ENCODE assay signal across 19 cellular contexts in genomic region chr6:116326392-116326717, GRCh38. TPM values are rescaled to one million over a fixed set of nuclear protein-coding genes. Genes with fewer than 3 reads are reported as not detected.
DNase-seq lines count a peak whose midpoint lies in the region; ATAC-seq and TF ChIP-seq lines count a peak whose summit lies in the region.
"Had no signal": no experiment of that assay in that cellular context is flagged by ENCODE, and none has a peak within 500 bp of the region (broad histone marks: within the 10 kb centered on the region; RNA-seq: fewer than 3 reads in every experiment).

No MANE protein-coding gene starts in this region.

- no peak overlapping the region for H4K8ac ChIP-seq in mesenchymal stem cell (ENCODE audit: low read length)

- no peak overlapping the region for H2BK15ac ChIP-seq in mesenchymal stem cell (ENCODE audit: low read depth, poor library complexity, severe bottlenecking)

- 85% methylated on average over 4 of the region's 4 CpGs for WGBS in SK-N-SH (ENCODE audit: low lambda C conversion rate)
- WGBS in mesenchymal stem cell: 100% methylated on average over 4 of the region's 4 CpGs
- 36% methylated on average over 4 of the region's 4 CpGs for WGBS in urinary bladder

- DNase-seq in SK-N-SH (no peak), Right ventricle myocardium superior (peak; percentile 53), mesenchymal stem cell (no peak), NCI-H1417 (lab: John Stamatoyannopoulos, UW) (no peak)
- DNase-seq in naive thymus-derived CD8-positive, alpha-beta T cell: no peak
- DNase-seq: DMS 273 treated with DMSO at 0.1 percent for 48 hours, MM.1S, NCI-H1105, NCI-H187, NCI-H446, NCI-H774 had no signal

- H3K9me3 ChIP-seq in SK-N-SH (no peaks in the 10 kb centered on the region), mesenchymal stem cell (ENCODE audit: control insufficient read depth, low read length) (no peaks in the 10 kb centered on the region)
- H3K9me3 ChIP-seq: BLaER1 treated with 17β-estradiol and CSF1 and Interleukin-3, amounts not matched to agents 10 nM and 100 nM had no signal

- TF ChIP-seq CTCF in SK-N-SH (IDR thresholded peaks at IDR 0.05): no peak

- H3K36me3 ChIP-seq in SK-N-SH (replicated peaks in 1 of 2; ENCODE audit: control insufficient read depth in 1 of 2, insufficient read depth in 2 of 2, low read length in 1 of 2) (no peaks in the 10 kb centered on the region), mesenchymal stem cell (ENCODE audit: control insufficient read depth in 1 of 2, insufficient read depth in 2 of 2, low read depth in 1 of 2, low read length in 2 of 2) (no peaks in the 10 kb centered on the region), urinary bladder (ENCODE audit: insufficient read depth) (no peaks in the 10 kb centered on the region)
- H3K36me3 ChIP-seq: BLaER1 treated with 17β-estradiol and CSF1 and Interleukin-3, amounts not matched to agents 10 nM and 100 nM had no signal

- ATAC-seq in SK-N-SH treated with all-trans-retinoic acid at 6 μM for 48 hours (no peak), Right ventricle myocardium superior (ENCODE audit: poor library complexity) (peak; percentile 69), HG02588 (IDR thresholded peaks at IDR 0.05; ENCODE audit: unreplicated experiment) (no peak)
- ATAC-seq in naive thymus-derived CD8-positive, alpha-beta T cell: no peak
- ATAC-seq: HepG2, Panc1 had no signal

- H3K9ac ChIP-seq in SK-N-SH (no peak overlapping the region), mesenchymal stem cell (ENCODE audit: low read length) (peak overlapping the region; percentile 46)
- H3K9ac ChIP-seq: BLaER1 treated with 17β-estradiol and CSF1 and Interleukin-3, amounts not matched to agents 10 nM and 100 nM; KMS-11 had no signal

- H4K91ac ChIP-seq in mesenchymal stem cell (ENCODE audit: low read length): no peak overlapping the region

- no peak overlapping the region for H3K4ac ChIP-seq in mesenchymal stem cell (ENCODE audit: low read depth in 1 of 2, low read length in 2 of 2)

- no peaks in the 10 kb centered on the region for H3K9me2 ChIP-seq in SK-N-SH

- H2BK12ac ChIP-seq in mesenchymal stem cell (ENCODE audit: low read length in 2 of 2): peak overlapping the region in 1 of 2 experiments; percentile 63

- H3K9me3 Mint-ChIP-seq in naive thymus-derived CD8-positive, alpha-beta T cell: no peaks in the 10 kb centered on the region

- H3K4me1 Mint-ChIP-seq in naive thymus-derived CD8-positive, alpha-beta T cell: peaks cover 0 to 7% (median 0%) of the 10 kb centered on the region in 4 donors

- H3F3A ChIP-seq in SK-N-SH (replicated peaks; ENCODE audit: insufficient read depth): no peaks in the 10 kb centered on the region

- CTCF ChIA-PET in SK-N-SH (lab: Yijun Ruan, JAX): no interaction called here

- H4K20me1 ChIP-seq in SK-N-SH (ENCODE audit: insufficient read depth): no peaks in the 10 kb centered on the region
- H4K20me1 ChIP-seq: BLaER1 treated with 17β-estradiol and CSF1 and Interleukin-3, amounts not matched to agents 10 nM and 100 nM had no signal

- no peak overlapping the region for H3K4me3 ChIP-seq in SK-N-SH (ENCODE audit: low read depth in 2 of 2, low read length in 1 of 2)
- H3K4me3 ChIP-seq in mesenchymal stem cell (ENCODE audit: insufficient read depth in 1 of 2, low read depth in 1 of 2, low read length in 2 of 2): no peak overlapping the region
- no peak overlapping the region for H3K4me3 ChIP-seq in urinary bladder (ENCODE audit: low read depth, low read length)
- H3K4me3 ChIP-seq: BLaER1 treated with 17β-estradiol and CSF1 and Interleukin-3, amounts not matched to agents 10 nM and 100 nM had no signal

- no peak overlapping the region for H2AFZ ChIP-seq in SK-N-SH (ENCODE audit: low read depth)
- no peak overlapping the region for H2AFZ ChIP-seq in mesenchymal stem cell (ENCODE audit: low read depth, low read length)

- intact Hi-C loops in Right ventricle myocardium superior (cut with DNase I): no loop called here

- peaks cover 3% of the 10 kb centered on the region for H3K79me1 ChIP-seq in mesenchymal stem cell (replicated peaks; ENCODE audit: low read length, poor library complexity, severe bottlenecking)

- H2BK120ac ChIP-seq in mesenchymal stem cell (ENCODE audit: low read depth, low read length): no peak overlapping the region

- H3K14ac ChIP-seq in mesenchymal stem cell (ENCODE audit: low read length in 2 of 2): no peak overlapping the region

- peak overlapping the region in 1 of 2 experiments; percentile 57 for H3K18ac ChIP-seq in mesenchymal stem cell (ENCODE audit: low read depth in 1 of 2, low read length in 2 of 2)

- H3K4me2 ChIP-seq in SK-N-SH (no peak overlapping the region), mesenchymal stem cell (ENCODE audit: low read length, poor library complexity, severe bottlenecking) (no peak overlapping the region)
- H3K4me2 ChIP-seq: BLaER1 treated with 17β-estradiol and CSF1 and Interleukin-3, amounts not matched to agents 10 nM and 100 nM; KMS-11 had no signal

- no peaks in the 10 kb centered on the region for H3K79me2 ChIP-seq in SK-N-SH (ENCODE audit: insufficient read depth)

- POLR2A ChIA-PET in SK-N-SH (lab: Yijun Ruan, JAX): no interaction called here
- POLR2A ChIA-PET in naive thymus-derived CD8-positive, alpha-beta T cell (lab: Charles Lee): no interaction called here

- TF ChIP-seq RAD21 in SK-N-SH (IDR thresholded peaks at IDR 0.05; ENCODE audit: low read length): no peak

- H3K27me3 Mint-ChIP-seq in naive thymus-derived CD8-positive, alpha-beta T cell: no peaks in the 10 kb centered on the region

- TF ChIP-seq EP300 in SK-N-SH (IDR thresholded peaks at IDR 0.05; ENCODE audit: borderline replicate concordance in 1 of 2, low read depth in 1 of 2, low read length in 1 of 2): no peak

- H3K23ac ChIP-seq in mesenchymal stem cell (ENCODE audit: low read length in 2 of 2): no peak overlapping the region

- peaks cover 0 to 5% of the 10 kb centered on the region in 2 experiments; a peak in 1 of 4 replicates for H3K4me1 ChIP-seq in SK-N-SH (ENCODE audit: control insufficient read depth in 1 of 2, insufficient read depth in 2 of 2, low read depth in 1 of 2, low read length in 1 of 2)
- no peaks in the 10 kb centered on the region for H3K4me1 ChIP-seq in mesenchymal stem cell (ENCODE audit: control insufficient read depth, insufficient read depth, low read depth, low read length)
- no peaks in the 10 kb centered on the region for H3K4me1 ChIP-seq in urinary bladder (ENCODE audit: insufficient read depth)

- H2BK5ac ChIP-seq in mesenchymal stem cell (ENCODE audit: low read depth, low read length, poor library complexity, severe bottlenecking): no peak overlapping the region

- peaks cover 0 to 3% (median 0%) of the 10 kb centered on the region in 3 donors for H3K36me3 Mint-ChIP-seq in naive thymus-derived CD8-positive, alpha-beta T cell

- H3K27ac ChIP-seq in SK-N-SH (ENCODE audit: low read depth in 2 of 2, low read length in 1 of 2): no peak overlapping the region
- no peak overlapping the region for H3K27ac ChIP-seq in mesenchymal stem cell (ENCODE audit: low read length, poor library complexity, severe bottlenecking)
- peak overlapping the region; percentile 38 for H3K27ac ChIP-seq in urinary bladder (ENCODE audit: low read depth)
- H3K27ac ChIP-seq: 22Rv1; BLaER1 treated with 17β-estradiol and CSF1 and Interleukin-3, amounts not matched to agents 10 nM and 100 nM; KMS-11 had no signal

- no peak overlapping the region for H3K4me3 Mint-ChIP-seq in naive thymus-derived CD8-positive, alpha-beta T cell

- no peak overlapping the region for H3K27ac Mint-ChIP-seq in naive thymus-derived CD8-positive, alpha-beta T cell

- no peak overlapping the region for H2AK5ac ChIP-seq in mesenchymal stem cell (ENCODE audit: low read length, severe bottlenecking)

- no peaks in the 10 kb centered on the region for H3K27me3 ChIP-seq in SK-N-SH (ENCODE audit: insufficient read depth)
- H3K27me3 ChIP-seq in mesenchymal stem cell (ENCODE audit: control insufficient read depth in 1 of 2, insufficient read depth in 1 of 2, low read length in 2 of 2): no peaks in the 10 kb centered on the region
- H3K27me3 ChIP-seq: BLaER1 treated with 17β-estradiol and CSF1 and Interleukin-3, amounts not matched to agents 10 nM and 100 nM had no signal

TF ChIP-seq in SK-N-SH treated with all-trans-retinoic acid at 6 μM for 48 hours, 23 proteins besides CTCF, POLR2A, EP300 and RAD21:
- TF ChIP-seq ZNF8 (CRISPR knock-in tag; IDR thresholded peaks at IDR 0.05) (no peak), ZNF70 (CRISPR knock-in tag; IDR thresholded peaks at IDR 0.05) (no peak), GLIS3 (CRISPR knock-in tag; IDR thresholded peaks at IDR 0.05) (no peak), ISL1 (CRISPR knock-in tag; IDR thresholded peaks at IDR 0.05) (0 out of 2 replicates have a peak, but pooled peaks have one; percentile 29), OSR1 (CRISPR knock-in tag; IDR thresholded peaks at IDR 0.05) (no peak), ESRRG (CRISPR knock-in tag; IDR thresholded peaks at IDR 0.05) (no peak), ZFP30 (CRISPR knock-in tag; IDR thresholded peaks at IDR 0.05) (no peak)

TF ChIP-seq in SK-N-SH, 30 proteins besides CTCF, POLR2A, EP300 and RAD21 (continues in another document):
- TF ChIP-seq RFX5 (IDR thresholded peaks at IDR 0.05; ENCODE audit: low read length) (no peak), POLR2AphosphoS5 (IDR thresholded peaks at IDR 0.05; ENCODE audit: low read depth, low read length) (no peak), FOSL2 (IDR thresholded peaks at IDR 0.05; ENCODE audit: borderline replicate concordance, low read depth) (no peak)

RNA-seq across cellular contexts. Expression of gene DSE, which starts 44.4 kb away (rescaled TPM):
- polyA plus RNA-seq in SK-N-SH (2012; rRNA removed): 12.7 and 17.4 TPM in 2 replicates
- polyA plus RNA-seq in SK-N-SH (2012; cell fraction: cytosol; rRNA removed): 13.5 and 13.9 TPM in 2 replicates
- polyA plus RNA-seq in SK-N-SH (2012; cell fraction: nucleus; rRNA removed): 19.6 and 19.8 TPM in 2 replicates
- 10.2 TPM for total RNA-seq in Right ventricle myocardium superior
- polyA plus RNA-seq in mesenchymal stem cell (2013, experiment 1 of 2): 32.5 TPM
- polyA plus RNA-seq in mesenchymal stem cell (2013, experiment 2 of 2): 32.4 TPM
- total RNA-seq in urinary bladder: 76.5 TPM
- 18.4 TPM for polyA plus RNA-seq in urinary bladder
- total RNA-seq in naive thymus-derived CD8-positive, alpha-beta T cell: 1 to 10 TPM; 6.4 to 9.3 TPM
- polyA plus RNA-seq in naive thymus-derived CD8-positive, alpha-beta T cell: 1 to 10 TPM; 3.9 to 4.9 (median 4.0) TPM

RNA-seq across cellular contexts. Expression of gene TSPYL1, which starts 46.6 kb away (rescaled TPM):
- polyA plus RNA-seq in SK-N-SH (2012; rRNA removed): 27.9 and 31.7 TPM in 2 replicates
- polyA plus RNA-seq in SK-N-SH (2012; cell fraction: cytosol; rRNA removed): 26.8 and 27.8 TPM in 2 replicates
- polyA plus RNA-seq in SK-N-SH (2012; cell fraction: nucleus; rRNA removed): 13.0 and 19.1 TPM in 2 replicates
- 70.3 TPM for total RNA-seq in Right ventricle myocardium superior
- 49.4 TPM for polyA plus RNA-seq in mesenchymal stem cell (2013, experiment 1 of 2)
- 49.2 TPM for polyA plus RNA-seq in mesenchymal stem cell (2013, experiment 2 of 2)
- 66.7 TPM for total RNA-seq in urinary bladder
- polyA plus RNA-seq in urinary bladder: 56.0 TPM
- 100 to 1,000 TPM; 104 to 106 TPM for total RNA-seq in naive thymus-derived CD8-positive, alpha-beta T cell
- polyA plus RNA-seq in naive thymus-derived CD8-positive, alpha-beta T cell: 10 to 100 TPM; 28.2 to 49.1 (median 36.7) TPM
